ENCODE assay signal across 8 cellular contexts in the genomic region with DNA sequence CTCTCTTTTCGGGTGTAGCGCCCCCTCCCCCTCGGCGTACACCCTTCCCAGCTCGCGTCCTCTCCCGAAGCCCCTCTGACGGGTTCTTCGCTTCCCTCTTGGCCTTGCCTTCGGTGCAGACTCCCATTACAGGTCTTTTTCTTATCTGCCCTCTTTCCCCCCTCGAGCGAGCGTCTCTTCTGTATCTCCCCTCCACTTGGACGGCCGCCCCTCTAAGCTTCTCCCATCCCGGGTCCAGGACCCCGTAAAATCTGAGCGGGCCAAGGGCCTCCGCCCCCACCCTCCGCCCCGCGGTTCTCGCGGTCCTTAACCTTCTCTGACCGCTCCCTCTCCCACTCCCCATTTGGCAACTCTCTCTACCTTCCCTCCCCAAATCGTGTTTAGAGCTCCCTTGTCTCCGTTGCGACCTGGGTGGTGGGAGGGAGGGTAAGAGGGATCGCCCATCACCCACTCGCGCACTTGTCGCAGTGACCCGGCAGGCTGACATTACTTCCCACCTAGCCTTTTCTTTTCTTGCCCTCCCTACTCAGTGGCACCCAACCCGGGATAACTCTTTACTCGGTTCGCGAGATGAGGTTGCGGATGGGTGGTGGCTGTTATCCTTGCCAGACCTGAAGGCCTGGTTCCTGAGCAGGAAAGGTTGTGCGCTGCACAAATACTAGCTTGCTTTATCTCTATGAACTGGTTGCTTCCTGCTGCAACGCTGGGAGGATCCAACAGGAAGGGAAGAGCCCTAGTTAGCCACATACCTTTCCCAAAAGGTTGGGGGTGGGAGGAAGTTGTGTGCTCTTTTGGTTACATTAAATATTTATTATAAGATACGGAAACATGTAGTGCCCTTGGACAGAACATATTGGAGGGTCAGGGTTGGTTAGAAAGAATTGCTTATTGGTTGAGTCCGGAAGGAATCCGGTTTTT. TPM values are rescaled to one million over a fixed set of nuclear protein-coding genes. Genes with fewer than 3 reads are reported as not detected.
DNase-seq lines count a peak whose midpoint lies in the region; ATAC-seq and TF ChIP-seq lines count a peak whose summit lies in the region.

No MANE protein-coding gene starts in this region.

- no peaks in the 10 kb centered on the region for H3K27me3 ChIP-seq in neural cell (ENCODE audit: insufficient read depth, low read depth, low read length)

- peak; percentile 44 for DNase-seq in Ammon's horn (ENCODE audit: low spot score)
- DNase-seq in NCI-H2227 (lab: John Stamatoyannopoulos, UW; ENCODE audit: unreplicated experiment) = peak; percentile 10
- peak; percentile 47 to 48 for DNase-seq in activated T-cell treated with anti-CD3 and anti-CD28 coated beads, Interleukin-2, amount 50 U/mL, for 48 hours
- peak; percentile 20 to 59 for DNase-seq in foreskin fibroblast
- DNase-seq in NCI-H1436 (lab: John Stamatoyannopoulos, UW) = no peak

- H3K9ac ChIP-seq in neural cell (ENCODE audit: low read length) = peak overlapping the region; percentile 99

- H4K20me1 ChIP-seq in neural cell (ENCODE audit: insufficient read depth) = no peaks in the 10 kb centered on the region

- TF ChIP-seq CTCF in foreskin fibroblast (IDR thresholded peaks at IDR 0.05; ENCODE audit: low read depth, low read length) = no peak
- TF ChIP-seq CTCF in neural cell (IDR thresholded peaks at IDR 0.05; ENCODE audit: poor library complexity, severe bottlenecking) = no peak

- peak; percentile 30 for TF ChIP-seq RAD21 in neural cell (conservative IDR thresholded peaks at IDR 0.05)

- peak overlapping the region; percentile 60 for H3K4me2 ChIP-seq in neural cell (ENCODE audit: low read length)

- TF ChIP-seq EP300 in neural cell (conservative IDR thresholded peaks at IDR 0.05; ENCODE audit: poor library complexity, severe bottlenecking) = no peak

- peaks cover 9% of the 10 kb centered on the region for H3F3A ChIP-seq in neural cell (ENCODE audit: insufficient read depth, low read length, poor library complexity, severe bottlenecking)

- H3K4me3 ChIP-seq in foreskin fibroblast (ENCODE audit: low read depth in 1 of 2, low read length in 2 of 2) (peak overlapping the region; percentile 99 to 100), neural cell (ENCODE audit: low read length) (peak overlapping the region; percentile 97)

- peaks cover 43% of the 10 kb centered on the region for H3K79me2 ChIP-seq in neural cell (replicated peaks; ENCODE audit: insufficient read depth, low read length)

- ATAC-seq in GM19023 (IDR thresholded peaks at IDR 0.05; ENCODE audit: unreplicated experiment) (peak; percentile 16), HG03108 (IDR thresholded peaks at IDR 0.05; ENCODE audit: unreplicated experiment) (no peak)

- no peaks in the 10 kb centered on the region for H3K9me2 ChIP-seq in neural cell (ENCODE audit: insufficient read depth, low read length)

- H3K9me3 ChIP-seq in neural cell (ENCODE audit: low read length) = no peaks in the 10 kb centered on the region

- peak overlapping the region; percentile 69 for H2AFZ ChIP-seq in neural cell (ENCODE audit: low read depth, low read length)

- H3K27ac ChIP-seq in neural cell (ENCODE audit: low read length) = peak overlapping the region; percentile 98

- no peaks in the 10 kb centered on the region for H3K36me3 ChIP-seq in neural cell (ENCODE audit: insufficient read depth, low read length)

TF ChIP-seq in neural cell, 6 proteins besides CTCF, POLR2A, EP300 and RAD21:
- TF ChIP-seq, protein P1, sequence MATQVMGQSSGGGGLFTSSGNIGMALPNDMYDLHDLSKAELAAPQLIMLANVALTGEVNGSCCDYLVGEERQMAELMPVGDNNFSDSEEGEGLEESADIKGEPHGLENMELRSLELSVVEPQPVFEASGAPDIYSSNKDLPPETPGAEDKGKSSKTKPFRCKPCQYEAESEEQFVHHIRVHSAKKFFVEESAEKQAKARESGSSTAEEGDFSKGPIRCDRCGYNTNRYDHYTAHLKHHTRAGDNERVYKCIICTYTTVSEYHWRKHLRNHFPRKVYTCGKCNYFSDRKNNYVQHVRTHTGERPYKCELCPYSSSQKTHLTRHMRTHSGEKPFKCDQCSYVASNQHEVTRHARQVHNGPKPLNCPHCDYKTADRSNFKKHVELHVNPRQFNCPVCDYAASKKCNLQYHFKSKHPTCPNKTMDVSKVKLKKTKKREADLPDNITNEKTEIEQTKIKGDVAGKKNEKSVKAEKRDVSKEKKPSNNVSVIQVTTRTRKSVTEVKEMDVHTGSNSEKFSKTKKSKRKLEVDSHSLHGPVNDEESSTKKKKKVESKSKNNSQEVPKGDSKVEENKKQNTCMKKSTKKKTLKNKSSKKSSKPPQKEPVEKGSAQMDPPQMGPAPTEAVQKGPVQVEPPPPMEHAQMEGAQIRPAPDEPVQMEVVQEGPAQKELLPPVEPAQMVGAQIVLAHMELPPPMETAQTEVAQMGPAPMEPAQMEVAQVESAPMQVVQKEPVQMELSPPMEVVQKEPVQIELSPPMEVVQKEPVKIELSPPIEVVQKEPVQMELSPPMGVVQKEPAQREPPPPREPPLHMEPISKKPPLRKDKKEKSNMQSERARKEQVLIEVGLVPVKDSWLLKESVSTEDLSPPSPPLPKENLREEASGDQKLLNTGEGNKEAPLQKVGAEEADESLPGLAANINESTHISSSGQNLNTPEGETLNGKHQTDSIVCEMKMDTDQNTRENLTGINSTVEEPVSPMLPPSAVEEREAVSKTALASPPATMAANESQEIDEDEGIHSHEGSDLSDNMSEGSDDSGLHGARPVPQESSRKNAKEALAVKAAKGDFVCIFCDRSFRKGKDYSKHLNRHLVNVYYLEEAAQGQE (IDR thresholded peaks at IDR 0.05; ENCODE audit: borderline replicate concordance) = peak; percentile 45
- TF ChIP-seq TAF1 (IDR thresholded peaks at IDR 0.05; ENCODE audit: low read depth) (peak; percentile 94), POLR2AphosphoS5 (IDR thresholded peaks at IDR 0.05) (peak; percentile 76), SMC3 (conservative IDR thresholded peaks at IDR 0.05; ENCODE audit: poor library complexity) (peak; percentile 34), MXI1 (conservative IDR thresholded peaks at IDR 0.05; ENCODE audit: poor library complexity, severe bottlenecking) (peak; percentile 21), EZH2 (IDR thresholded peaks at IDR 0.05; ENCODE audit: borderline replicate concordance, insufficient read depth, low read length, poor library complexity, severe bottlenecking) (no peak)

RNA-seq across cellular contexts. Expression of gene RAB11A, which starts 0.9 kb away (rescaled TPM):
- polyA plus RNA-seq in neural cell = 600 and 620 TPM in 2 replicates
- 187 and 322 TPM in 2 replicates for polyA minus RNA-seq in neural cell
